ENCODE assay signal across 19 cellular contexts in the genomic region with DNA sequence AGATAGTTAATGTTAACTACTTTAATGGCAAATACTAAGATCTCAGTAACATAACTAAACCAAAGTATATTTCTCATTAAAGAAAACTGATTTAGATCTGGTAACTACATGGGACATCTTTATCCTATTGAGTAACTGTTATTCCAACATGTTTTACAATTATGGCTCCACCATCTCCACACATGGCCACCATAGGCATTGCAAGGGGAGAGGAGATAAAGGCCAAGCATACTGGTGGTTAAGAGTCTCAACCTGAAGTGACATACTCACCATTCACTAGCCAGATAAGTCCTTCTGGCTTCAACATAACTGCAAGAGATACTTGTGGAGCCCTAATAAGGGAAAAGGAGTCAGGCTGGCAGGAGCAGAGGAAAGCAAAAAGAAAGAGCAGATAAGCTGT.
DNase-seq lines count a peak whose midpoint lies in the region; ATAC-seq, FAIRE-seq and TF ChIP-seq lines count a peak whose summit lies in the region.
"Had no signal": no experiment of that assay in that cellular context is flagged by ENCODE, and none has a peak within 500 bp of the region (broad histone marks: within the 10 kb centered on the region; RNA-seq: fewer than 3 reads in every experiment).

No MANE protein-coding gene starts in this region.

- H3K36me3 ChIP-seq in hepatocyte (replicated peaks; ENCODE audit: insufficient read depth, low read depth) (no peaks in the 10 kb centered on the region), prostate gland (no peaks in the 10 kb centered on the region), heart right ventricle (no peaks in the 10 kb centered on the region)
- H3K36me3 ChIP-seq: ascending aorta, SJCRH30, thoracic aorta had no signal

- TF ChIP-seq CTCF in 22Rv1 (IDR thresholded peaks at IDR 0.05) (peak; percentile 46), hepatocyte (IDR thresholded peaks at IDR 0.05; ENCODE audit: poor library complexity) (no peak), prostate gland (IDR thresholded peaks at IDR 0.05) (no peak), heart right ventricle (IDR thresholded peaks at IDR 0.05) (no peak)

- no peaks in the 10 kb centered on the region for H3K9me2 ChIP-seq in hepatocyte (replicated peaks; ENCODE audit: insufficient read depth)

- H4K20me1 ChIP-seq in hepatocyte (ENCODE audit: insufficient read depth, poor library complexity, severe bottlenecking): no peaks in the 10 kb centered on the region

- H3K4me3 ChIP-seq in hepatocyte (no peak overlapping the region), prostate gland (no peak overlapping the region), heart right ventricle (no peak overlapping the region)
- H3K4me3 ChIP-seq: ascending aorta, SJCRH30, thoracic aorta had no signal

- H3K4me1 ChIP-seq in hepatocyte (ENCODE audit: insufficient read depth): no peaks in the 10 kb centered on the region
- H3K4me1 ChIP-seq in prostate gland (replicated peaks): no peaks in the 10 kb centered on the region
- no peaks in the 10 kb centered on the region for H3K4me1 ChIP-seq in heart right ventricle
- H3K4me1 ChIP-seq: ascending aorta, SJCRH30 had no signal

- H3K9me3 ChIP-seq in hepatocyte (ENCODE audit: low read depth) (no peaks in the 10 kb centered on the region), prostate gland (no peaks in the 10 kb centered on the region), heart right ventricle (no peaks in the 10 kb centered on the region)
- H3K9me3 ChIP-seq: ascending aorta, SJCRH30, thoracic aorta had no signal

- H2AFZ ChIP-seq in hepatocyte: peak overlapping the region; percentile 18

- ATAC-seq in heart right ventricle (no peak), HG03342 (IDR thresholded peaks at IDR 0.05; ENCODE audit: unreplicated experiment) (no peak)
- ATAC-seq: activated CD8-positive, alpha-beta T cell treated with anti-CD3 and anti-CD28 coated beads, Interleukin-2, amount 10 ng/mL, durations not matched to agents 7 days and 5 days had no signal

- TF ChIP-seq POLR2A in H54 (IDR thresholded peaks at IDR 0.05; ENCODE audit: low read depth, low read length) (no peak), prostate gland (IDR thresholded peaks at IDR 0.05) (no peak)

- in situ Hi-C loops in SK-MEL-5 (cut with HindIII; ENCODE audit: low pct_unique_long_range_greater_than_20kb, low sequenced_read_pairs): no loop called here

- H3K27me3 ChIP-seq in hepatocyte (no peaks in the 10 kb centered on the region), prostate gland (replicated peaks; ENCODE audit: insufficient read depth) (no peaks in the 10 kb centered on the region), heart right ventricle (no peaks in the 10 kb centered on the region)
- H3K27me3 ChIP-seq: ascending aorta, SJCRH30 had no signal

- no peak overlapping the region for H3K4me2 ChIP-seq in hepatocyte

- DNase-seq in H54 (ENCODE audit: insufficient read length, low spot score) (no peak), SK-MEL-5 (ENCODE audit: low read depth, low spot score) (peak; percentile 50), hepatocyte (ENCODE audit: low spot score) (no peak), prostate gland (ENCODE audit: low spot score) (no peak), heart right ventricle (no peak), anterior cingulate cortex (lab: John Stamatoyannopoulos, UW) (no peak)
- DNase-seq: activated CD8-positive, alpha-beta T cell treated with anti-CD3 and anti-CD28 coated beads, Interleukin-2, amount 10 ng/mL, durations not matched to agents 7 days and 5 days; AML-193; effector CD4-positive, alpha-beta T cell; foreskin fibroblast; KBM-7; NCI-H1694 treated with DMSO at 0.1 percent for 48 hours; retina had no signal

- intact Hi-C loops in prostate gland (cut with DNase I): no loop called here
- intact Hi-C loops in heart right ventricle (cut with DNase I): no loop called here

- FAIRE-seq in H54 (lab: Jason Lieb, UNC): peak; percentile 6
- FAIRE-seq: TTC549 had no signal

- H3K27ac ChIP-seq in 22Rv1: no peak overlapping the region
- H3K27ac ChIP-seq in hepatocyte: no peak overlapping the region
- H3K27ac ChIP-seq in prostate gland: no peak overlapping the region
- no peak overlapping the region for H3K27ac ChIP-seq in heart right ventricle
- H3K27ac ChIP-seq: ascending aorta, SJCRH30, thoracic aorta had no signal

- no peaks in the 10 kb centered on the region for H3K79me2 ChIP-seq in hepatocyte
